25 cellular contexts compared by ENCODE assay signal in genomic region chr5:150178262-150178661, GRCh38. TPM values are rescaled to one million over a fixed set of nuclear protein-coding genes. Genes with fewer than 3 reads are reported as not detected.
DNase-seq lines count a peak whose midpoint lies in the region; ATAC-seq and TF ChIP-seq lines count a peak whose summit lies in the region.
"Had no signal": no experiment of that assay in that cellular context is flagged by ENCODE, and none has a peak within 500 bp of the region (broad histone marks: within the 10 kb centered on the region; RNA-seq: fewer than 3 reads in every experiment).

No MANE protein-coding gene starts in this region.

- H3K79me2 ChIP-seq in PC-3 (ENCODE audit: low read length), result no peaks in the 10 kb centered on the region

- no peak overlapping the region for H2AFZ ChIP-seq in PC-3 (ENCODE audit: low read length)

- POLR2A ChIA-PET in HEK293 (lab: Yijun Ruan, JAX) (no interaction called here), PC-3 (lab: Charles Lee; ENCODE audit: unreplicated experiment) (no interaction called here)

- WGBS in psoas muscle, 3 donors, result 56 to 71% (median 67%) methylated on average over 4 of the region's 4 CpGs

- 0 out of 2 replicates have a peak, but pooled peaks cover 3% of the 10 kb centered on the region for H3K4me1 ChIP-seq in HEK293 (ENCODE audit: control insufficient read depth, insufficient read depth, low read length)
- H3K4me1 ChIP-seq in Peyer's patch, result peaks cover 0 to 81% (median 22%) of the 10 kb centered on the region in 4 donors
- H3K4me1 ChIP-seq in psoas muscle, result peaks cover 32% of the 10 kb centered on the region
- H3K4me1 ChIP-seq in PC-3 (ENCODE audit: insufficient read depth, low read length), result no peaks in the 10 kb centered on the region

- ATAC-seq in GM18907 (IDR thresholded peaks at IDR 0.05; ENCODE audit: unreplicated experiment) (peak; percentile 71), psoas muscle (no peak), PC-3 (no peak)
- ATAC-seq: activated CD8-positive, alpha-beta memory T cell treated with anti-CD3 and anti-CD28 coated beads, Interleukin-2, amount 10 ng/mL, durations not matched to agents 7 days and 5 days; heart right ventricle; left ventricle myocardium superior had no signal

- TF ChIP-seq POLR2A in Peyer's patch (IDR thresholded peaks at IDR 0.05), result peak in 1 of 2 donors; percentile 40

- H4K20me1 ChIP-seq in PC-3 (ENCODE audit: low read length), result no peaks in the 10 kb centered on the region
- H4K20me1 ChIP-seq: BLaER1 treated with 17β-estradiol and CSF1 and Interleukin-3, amounts not matched to agents 10 nM and 100 nM had no signal

- CTCF ChIA-PET in HEK293 (lab: Yijun Ruan, JAX), result interaction anchor here (1.4 kb wide), 1 partner anchor 10 kb away, joined by 4 read pairs; no protein-coding TSS in a partner anchor
- CTCF ChIA-PET in PC-3 (lab: Charles Lee), result no interaction called here

- no peak overlapping the region for H3K9ac ChIP-seq in PC-3 (ENCODE audit: low read length)
- H3K9ac ChIP-seq: BLaER1 treated with 17β-estradiol and CSF1 and Interleukin-3, amounts not matched to agents 10 nM and 100 nM had no signal

- peak in 2 of 3 donors; percentile 78 to 79 for DNase-seq in Peyer's patch
- DNase-seq in psoas muscle, result no peak
- no peak for DNase-seq in PC-3
- no peak for DNase-seq in activated CD4-positive, alpha-beta T cell treated with anti-CD3 and anti-CD28 coated beads, Interleukin-2, amount 50 U/mL, for 48 hours
- no peak for DNase-seq in HPDE6-E6E7 (ENCODE audit: extremely low spot score)
- DNase-seq in ecto neural progenitor cell (ENCODE audit: low spot score), result no peak
- DNase-seq: activated CD4-positive, alpha-beta T cell treated with anti-CD3 and anti-CD28 coated beads for 48 hours; activated CD8-positive, alpha-beta memory T cell treated with anti-CD3 and anti-CD28 coated beads, Interleukin-2, amount 10 ng/mL, durations not matched to agents 7 days and 5 days; activated naive CD4-positive, alpha-beta T cell treated with anti-CD3 and anti-CD28 coated beads, Interleukin-2, amount 50 U/mL, for 16 hours; caudate nucleus; dorsolateral prefrontal cortex; heart right ventricle; left ventricle myocardium superior; NCI-H1092 treated with DMSO at 0.1 percent for 48 hours; NCI-H2029 treated with DMSO at 0.1 percent for 48 hours; NCI-H446; nephron progenitor cell; sigmoid colon; SJCRH30; T-helper 1 cell had no signal

- intact Hi-C loops in psoas muscle (cut with DNase I) (no loop called here), PC-3 (cut with micrococcal nuclease) (no loop called here)

- H3K9me3 ChIP-seq in HEK293 (ENCODE audit: control insufficient read depth, insufficient read depth, low read depth, low read length) (no peaks in the 10 kb centered on the region), Peyer's patch (no peaks in the 10 kb centered on the region), psoas muscle (no peaks in the 10 kb centered on the region), PC-3 (ENCODE audit: low read length) (no peaks in the 10 kb centered on the region)
- H3K9me3 ChIP-seq: BLaER1 treated with 17β-estradiol and CSF1 and Interleukin-3, amounts not matched to agents 10 nM and 100 nM; heart right ventricle; sigmoid colon; SJCRH30 had no signal

- no peak overlapping the region for H3K4me2 ChIP-seq in PC-3 (ENCODE audit: low read length)
- H3K4me2 ChIP-seq: BLaER1 treated with 17β-estradiol and CSF1 and Interleukin-3, amounts not matched to agents 10 nM and 100 nM had no signal

- H3K4me3 ChIP-seq in HEK293 (ENCODE audit: low read depth, low read length), result no peak overlapping the region
- no peak overlapping the region for H3K4me3 ChIP-seq in Peyer's patch
- no peak overlapping the region for H3K4me3 ChIP-seq in psoas muscle
- no peak overlapping the region for H3K4me3 ChIP-seq in PC-3 (ENCODE audit: low read length)
- H3K4me3 ChIP-seq: BLaER1 treated with 17β-estradiol and CSF1 and Interleukin-3, amounts not matched to agents 10 nM and 100 nM; dorsolateral prefrontal cortex; heart right ventricle; sigmoid colon; SJCRH30 had no signal

- BruUV-seq in PC-3 (replicated peaks; lab: Mats Ljungman, UMichigan), result no TSS peak

- H3F3A ChIP-seq in PC-3 (ENCODE audit: low read length, unreplicated experiment), result no peaks in the 10 kb centered on the region

- H3K9me2 ChIP-seq in PC-3 (replicated peaks; ENCODE audit: low read length), result no peaks in the 10 kb centered on the region

- no peak overlapping the region for H3K27ac ChIP-seq in HEK293 (ENCODE audit: extremely low read depth, low read depth, low read length)
- H3K27ac ChIP-seq in Peyer's patch, result peak overlapping the region in 3 of 4 donors; percentile 75 to 95 (median 89)
- H3K27ac ChIP-seq in psoas muscle, result peak overlapping the region; percentile 95
- H3K27ac ChIP-seq in PC-3 (ENCODE audit: low read length), result no peak overlapping the region
- H3K27ac ChIP-seq: BLaER1 treated with 17β-estradiol and CSF1 and Interleukin-3, amounts not matched to agents 10 nM and 100 nM; sigmoid colon; SJCRH30 had no signal

- no peaks in the 10 kb centered on the region for H3K27me3 ChIP-seq in Peyer's patch
- no peaks in the 10 kb centered on the region for H3K27me3 ChIP-seq in psoas muscle (ENCODE audit: insufficient read depth in 3 of 3, low read length in 2 of 3)
- no peaks in the 10 kb centered on the region for H3K27me3 ChIP-seq in PC-3 (ENCODE audit: low read length)
- H3K27me3 ChIP-seq: BLaER1 treated with 17β-estradiol and CSF1 and Interleukin-3, amounts not matched to agents 10 nM and 100 nM; dorsolateral prefrontal cortex; heart right ventricle; sigmoid colon; SJCRH30 had no signal

- H3K36me3 ChIP-seq in HEK293 (ENCODE audit: control insufficient read depth in 2 of 2, insufficient read depth in 1 of 2, low read length in 2 of 2) (no peaks in the 10 kb centered on the region), Peyer's patch (peaks cover 0 to 8% (median 0%) of the 10 kb centered on the region in 3 donors), psoas muscle (ENCODE audit: insufficient read depth in 1 of 2, low read depth in 1 of 2) (no peaks in the 10 kb centered on the region), PC-3 (ENCODE audit: low read depth, low read length) (no peaks in the 10 kb centered on the region)
- H3K36me3 ChIP-seq: BLaER1 treated with 17β-estradiol and CSF1 and Interleukin-3, amounts not matched to agents 10 nM and 100 nM; heart right ventricle; sigmoid colon; SJCRH30 had no signal

- no peak for TF ChIP-seq CTCF in HEK293 (tag by site-specific recombination; IDR thresholded peaks at IDR 0.05)
- TF ChIP-seq CTCF in Peyer's patch (IDR thresholded peaks at IDR 0.05), result no peak
- no peak for TF ChIP-seq CTCF in psoas muscle (IDR thresholded peaks at IDR 0.05)
- TF ChIP-seq CTCF in PC-3 (conservative IDR thresholded peaks at IDR 0.05; ENCODE audit: low read depth, low read length), result no peak

TF ChIP-seq in HEK293, 187 proteins besides CTCF, POLR2A, EP300 and RAD21:
- TF ChIP-seq SCRT2 (tag by site-specific recombination; IDR thresholded peaks at IDR 0.05), result 0 out of 2 replicates have a peak, but pooled peaks have one; percentile 20
- TF ChIP-seq, protein P1, sequence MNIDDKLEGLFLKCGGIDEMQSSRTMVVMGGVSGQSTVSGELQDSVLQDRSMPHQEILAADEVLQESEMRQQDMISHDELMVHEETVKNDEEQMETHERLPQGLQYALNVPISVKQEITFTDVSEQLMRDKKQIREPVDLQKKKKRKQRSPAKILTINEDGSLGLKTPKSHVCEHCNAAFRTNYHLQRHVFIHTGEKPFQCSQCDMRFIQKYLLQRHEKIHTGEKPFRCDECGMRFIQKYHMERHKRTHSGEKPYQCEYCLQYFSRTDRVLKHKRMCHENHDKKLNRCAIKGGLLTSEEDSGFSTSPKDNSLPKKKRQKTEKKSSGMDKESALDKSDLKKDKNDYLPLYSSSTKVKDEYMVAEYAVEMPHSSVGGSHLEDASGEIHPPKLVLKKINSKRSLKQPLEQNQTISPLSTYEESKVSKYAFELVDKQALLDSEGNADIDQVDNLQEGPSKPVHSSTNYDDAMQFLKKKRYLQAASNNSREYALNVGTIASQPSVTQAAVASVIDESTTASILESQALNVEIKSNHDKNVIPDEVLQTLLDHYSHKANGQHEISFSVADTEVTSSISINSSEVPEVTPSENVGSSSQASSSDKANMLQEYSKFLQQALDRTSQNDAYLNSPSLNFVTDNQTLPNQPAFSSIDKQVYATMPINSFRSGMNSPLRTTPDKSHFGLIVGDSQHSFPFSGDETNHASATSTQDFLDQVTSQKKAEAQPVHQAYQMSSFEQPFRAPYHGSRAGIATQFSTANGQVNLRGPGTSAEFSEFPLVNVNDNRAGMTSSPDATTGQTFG (tag by site-specific recombination; IDR thresholded peaks at IDR 0.05; ENCODE audit: borderline replicate concordance), result no peak
- TF ChIP-seq ZBTB7A (tag by site-specific recombination; IDR thresholded peaks at IDR 0.05; ENCODE audit: low read depth), result no peak
- no peak for TF ChIP-seq ZNF558 (tag by site-specific recombination; IDR thresholded peaks at IDR 0.05)
- TF ChIP-seq ZFP69B (tag by site-specific recombination; IDR thresholded peaks at IDR 0.05), result no peak
TF ChIP-seq in HEK293: peak in this region for 1.

RNA-seq across cellular contexts. Expression of gene SLC6A7, which starts 11.6 kb away (rescaled TPM):
- total RNA-seq in Peyer's patch (10 to 100 TPM; 12.3 to 41.6 (median 19.9) TPM), psoas muscle (not detected), PC-3 (2014; rRNA removed) (0.29 and 0.35 TPM in 2 replicates)
- polyA plus RNA-seq in psoas muscle, result not detected
- total RNA-seq: activated CD8-positive, alpha-beta memory T cell treated with anti-CD3 and anti-CD28 coated beads, Interleukin-2, amount 10 ng/mL, durations not matched to agents 7 days and 5 days; H4; heart right ventricle; left ventricle myocardium superior; mesothelial cell of epicardium; sigmoid colon; SJCRH30 had no signal
- polyA plus RNA-seq: heart right ventricle had no signal

RNA-seq across cellular contexts. Expression of gene CDX1, which starts 11.7 kb away (rescaled TPM):
- total RNA-seq in Peyer's patch, result 100 to 1,000 TPM; 177 to 429 (median 370) TPM
- not detected for total RNA-seq in psoas muscle
- polyA plus RNA-seq in psoas muscle, result under 1 TPM in 2 of 3 donors, not detected in 1; 0.06 to 0.08 TPM
- not detected in 2 replicates for total RNA-seq in PC-3 (2014; rRNA removed)
- total RNA-seq: activated CD8-positive, alpha-beta memory T cell treated with anti-CD3 and anti-CD28 coated beads, Interleukin-2, amount 10 ng/mL, durations not matched to agents 7 days and 5 days; H4; left ventricle myocardium superior; SJCRH30 had no signal

RNA-seq across cellular contexts. Expression of gene PDGFRB, which starts 22.6 kb away (rescaled TPM):
- total RNA-seq in Peyer's patch (10 to 100 TPM; 17.5 to 87.5 (median 31.2) TPM), psoas muscle (10 to 100 TPM; 34.0 to 56.0 (median 39.1) TPM), PC-3 (2014; rRNA removed) (0.12 and 0.66 TPM in 2 replicates)
- 10 to 100 TPM; 14.6 to 19.9 (median 19.2) TPM for polyA plus RNA-seq in psoas muscle

Comparison
In these comparisons a context has a peak if more than half of its experiments do, and no peak if none do; other contexts are left out.
1. H3K27ac ChIP-seq: peak in Peyer's patch (3 of 4) and psoas muscle (single experiment); none in HEK293 (single experiment) and PC-3 (single experiment).
2. DNase-seq: peak in Peyer's patch (2 of 3); none in psoas muscle (0 of 2), PC-3 (single experiment), activated CD4-positive, alpha-beta T cell treated with anti-CD3 and anti-CD28 coated beads, Interleukin-2, amount 50 U/mL, for 48 hours (0 of 2), HPDE6-E6E7 (single experiment) and ecto neural progenitor cell (single experiment).
3. RNA of gene CDX1, which starts 11.7 kb away (total RNA-seq): 177 to 429 TPM in Peyer's patch; not detected in psoas muscle and not detected in PC-3; every median in the first group is over 100 times any median in the second.
4. RNA of gene PDGFRB, which starts 22.6 kb away (total RNA-seq): 34.0 to 56.0 TPM in psoas muscle and 17.5 to 87.5 TPM in Peyer's patch; 0.12 to 0.66 TPM in PC-3; every median in the first group is over 10 times any median in the second.